In the genomic region with DNA sequence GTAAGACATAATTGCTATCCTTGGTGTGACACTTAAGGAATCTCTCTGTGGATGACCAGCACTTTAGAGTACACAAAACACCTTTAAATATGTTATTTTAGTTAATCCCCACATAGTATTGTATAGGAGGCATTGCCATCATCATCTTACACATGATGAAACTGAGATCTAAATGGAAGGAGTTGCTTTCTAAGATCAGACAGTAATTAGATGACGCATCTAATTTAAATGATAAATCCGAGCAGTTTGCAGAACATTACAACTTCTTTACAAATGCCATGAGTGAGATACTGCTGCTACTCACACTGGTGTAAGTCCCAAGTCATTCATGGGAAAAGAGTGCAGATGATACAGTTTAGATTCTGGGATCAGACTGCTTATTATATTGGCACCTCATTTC, we compare ENCODE assay signal across 14 cellular contexts.
DNase-seq lines count a peak whose midpoint lies in the region; ATAC-seq and TF ChIP-seq lines count a peak whose summit lies in the region.
"Had no signal": no experiment of that assay in that cellular context is flagged by ENCODE, and none has a peak within 500 bp of the region (broad histone marks: within the 10 kb centered on the region; RNA-seq: fewer than 3 reads in every experiment).

No MANE protein-coding gene starts in this region.

- no peak for ATAC-seq in left cardiac atrium
- ATAC-seq: GM23338, HepG2 had no signal

- DNase-seq in EH (ENCODE audit: low read depth) (peak; percentile 37), HCEC 1CT (peak; percentile 36), fibroblast of mammary gland (ENCODE audit: low read depth) (peak; percentile 17), caudate nucleus (lab: John Stamatoyannopoulos, UW) (no peak), left cardiac atrium (no peak), NCI-H345 treated with DMSO at 0.1 percent for 48 hours (lab: John Stamatoyannopoulos, UW; ENCODE audit: unreplicated experiment) (no peak)
- DNase-seq: AML-193; Caco-2; CD4-positive, alpha-beta T cell; GDM1; H7 had no signal

- no peak for TF ChIP-seq CTCF in fibroblast of mammary gland (conservative IDR thresholded peaks at IDR 0.05; ENCODE audit: control insufficient read depth, insufficient read depth, low read depth, low read length)

- intact Hi-C loops in left cardiac atrium (cut with DNase I): no loop called here

- H3K4me3 ChIP-seq in fibroblast of mammary gland (ENCODE audit: control insufficient read depth, low read depth, low read length): no peak overlapping the region
- H3K4me3 ChIP-seq: GM23338 had no signal

- H3K27ac ChIP-seq in caudate nucleus (ENCODE audit: low read depth, low read length): no peak overlapping the region
- H3K27ac ChIP-seq: C4-2B had no signal

Comparison
In these comparisons a context has a peak if more than half of its experiments do, and no peak if none do; other contexts are left out.
1. DNase-seq: peak in EH (single experiment), HCEC 1CT (single experiment) and fibroblast of mammary gland (single experiment); none in caudate nucleus (0 of 61), left cardiac atrium (single experiment) and NCI-H345 treated with DMSO at 0.1 percent for 48 hours (single experiment).